ENCODE assay signal across 8 cellular contexts in genomic region chr2:96869281-96869823, GRCh38. TPM values are rescaled to one million over a fixed set of nuclear protein-coding genes. Genes with fewer than 3 reads are reported as not detected.
DNase-seq lines count a peak whose midpoint lies in the region; ATAC-seq and TF ChIP-seq lines count a peak whose summit lies in the region.

No MANE protein-coding gene starts in this region.

- no peaks in the 10 kb centered on the region for H3K27me3 Mint-ChIP-seq in activated T-cell treated with anti-CD3 and anti-CD28 coated beads, Interleukin-2, amount 50 U/mL, for 4 hours (ENCODE audit: low read depth)
- H3K27me3 Mint-ChIP-seq in brain = no peaks in the 10 kb centered on the region

- H3K9me2 ChIP-seq in Karpas-422 (replicated peaks; ENCODE audit: insufficient read depth, low read length) = no peaks in the 10 kb centered on the region

- H3K9me3 Mint-ChIP-seq in activated T-cell treated with anti-CD3 and anti-CD28 coated beads, Interleukin-2, amount 50 U/mL, for 4 hours = no peaks in the 10 kb centered on the region
- no peaks in the 10 kb centered on the region for H3K9me3 Mint-ChIP-seq in brain

- no peaks in the 10 kb centered on the region for H3K27me3 ChIP-seq in Karpas-422 (ENCODE audit: low read length)

- H3K4me1 Mint-ChIP-seq in activated T-cell treated with anti-CD3 and anti-CD28 coated beads, Interleukin-2, amount 50 U/mL, for 4 hours (ENCODE audit: low read depth) = peaks cover 42% of the 10 kb centered on the region
- H3K4me1 Mint-ChIP-seq in brain = peaks cover 46% of the 10 kb centered on the region

- H3K9me3 ChIP-seq in Karpas-422 (ENCODE audit: low read length) (no peaks in the 10 kb centered on the region), iPS-18c (ENCODE audit: control insufficient read depth, insufficient read depth, low read length) (no peaks in the 10 kb centered on the region)

- H3K36me3 ChIP-seq in Karpas-422 (ENCODE audit: insufficient read depth, low read length) = no peaks in the 10 kb centered on the region

- H3K27ac ChIP-seq in Karpas-422 (ENCODE audit: low read length) = no peak overlapping the region

- TF ChIP-seq CTCF in brain (conservative IDR thresholded peaks at IDR 0.05) (peak; percentile 4 to 55), GM20000 (IDR thresholded peaks at IDR 0.05; ENCODE audit: extremely low read depth, missing control alignments) (no peak)

- no peaks in the 10 kb centered on the region for H3K36me3 Mint-ChIP-seq in activated T-cell treated with anti-CD3 and anti-CD28 coated beads, Interleukin-2, amount 50 U/mL, for 4 hours (ENCODE audit: insufficient read depth)
- H3K36me3 Mint-ChIP-seq in brain = peaks cover 22% of the 10 kb centered on the region

- peak; percentile 9 to 16 for ATAC-seq in activated T-cell treated with anti-CD3 and anti-CD28 coated beads, Interleukin-2, amount 50 U/mL, for 4 hours

- peak overlapping the region; percentile 80 for H3K9ac ChIP-seq in Karpas-422 (ENCODE audit: low read length)

- no peak overlapping the region for H3K4me3 Mint-ChIP-seq in activated T-cell treated with anti-CD3 and anti-CD28 coated beads, Interleukin-2, amount 50 U/mL, for 4 hours
- peak overlapping the region in 2 of 5 experiments; percentile 32 to 89 for H3K4me3 Mint-ChIP-seq in brain

- H4K20me1 ChIP-seq in Karpas-422 (ENCODE audit: insufficient read depth, low read depth, low read length) = no peaks in the 10 kb centered on the region; the same call in 1 of the 2 replicates

- H2AFZ ChIP-seq in Karpas-422 (ENCODE audit: low read length) = peak overlapping the region; percentile 95; the same call in 1 of the 2 replicates

- H3K4me3 ChIP-seq in Karpas-422 (ENCODE audit: low read length) = peak overlapping the region; percentile 67
- peak overlapping the region; percentile 91 for H3K4me3 ChIP-seq in iPS-18c (ENCODE audit: insufficient read depth, low read depth, low read length)
- H3K4me3 ChIP-seq in skeletal muscle cell (ENCODE audit: low read depth, low read length) = peak overlapping the region; percentile 77

- H3K4me2 ChIP-seq in Karpas-422 (ENCODE audit: low read depth, low read length, poor library complexity, severe bottlenecking) = peak overlapping the region; percentile 70

- H3K4me1 ChIP-seq in Karpas-422 (ENCODE audit: low read length) = peaks cover 21% of the 10 kb centered on the region

- no peak overlapping the region for H3K27ac Mint-ChIP-seq in brain

- DNase-seq in activated T-cell treated with anti-CD3 and anti-CD28 coated beads, Interleukin-2, amount 50 U/mL, for 4 hours = no peak
- no peak for DNase-seq in activated T-cell treated with anti-CD3 and anti-CD28 coated beads, Interleukin-2, amount 50 U/mL, for 1 hour
- DNase-seq in Karpas-422 (no peak), skeletal muscle cell (ENCODE audit: low read depth) (no peak), GM20000 (ENCODE audit: low spot score) (no peak), SHP77 treated with DMSO at 0.1 percent for 48 hours (lab: John Stamatoyannopoulos, UW) (no peak)

- no peaks in the 10 kb centered on the region for H3K79me2 ChIP-seq in Karpas-422 (ENCODE audit: low read length)

RNA-seq across cellular contexts. Expression of gene SEMA4C, which starts 0.5 kb away (rescaled TPM):
- 1 to 10 TPM; 7.5 to 9.7 (median 9.0) TPM for total RNA-seq in activated T-cell treated with anti-CD3 and anti-CD28 coated beads, Interleukin-2, amount 50 U/mL, for 4 hours
- 2.5 and 6.3 TPM in 2 replicates for total RNA-seq in Karpas-422 (2014; rRNA removed; shearing (Covaris generic); ENCODE audit: low replicate concordance)
- 32.9 TPM for polyA plus RNA-seq in brain (ENCODE audit: insufficient read depth, low read depth, low replicate concordance)

RNA-seq across cellular contexts. Expression of gene ANKRD39, which starts 11.5 kb away (rescaled TPM):
- total RNA-seq in activated T-cell treated with anti-CD3 and anti-CD28 coated beads, Interleukin-2, amount 50 U/mL, for 4 hours = 10 to 100 TPM; 42.4 to 44.4 (median 44.3) TPM
- 11.1 and 12.5 TPM in 2 replicates for total RNA-seq in Karpas-422 (2014; rRNA removed; shearing (Covaris generic); ENCODE audit: low replicate concordance)
- polyA plus RNA-seq in brain (ENCODE audit: insufficient read depth, low read depth, low replicate concordance) = 20.7 TPM

RNA-seq across cellular contexts. Expression of gene ANKRD23, which starts 25.5 kb away (rescaled TPM):
- total RNA-seq in activated T-cell treated with anti-CD3 and anti-CD28 coated beads, Interleukin-2, amount 50 U/mL, for 4 hours = 1 to 10 TPM; 2.9 to 6.3 (median 4.6) TPM
- 1.6 and 9.8 TPM in 2 replicates for total RNA-seq in Karpas-422 (2014; rRNA removed; shearing (Covaris generic); ENCODE audit: low replicate concordance)
- polyA plus RNA-seq in brain (ENCODE audit: insufficient read depth, low read depth, low replicate concordance) = 0.73 TPM

RNA-seq across cellular contexts. Expression of gene CNNM3, which starts 53.3 kb away (rescaled TPM):
- total RNA-seq in activated T-cell treated with anti-CD3 and anti-CD28 coated beads, Interleukin-2, amount 50 U/mL, for 4 hours = 10 to 100 TPM; 22.8 to 26.1 (median 24.4) TPM
- 7.0 and 7.9 TPM in 2 replicates for total RNA-seq in Karpas-422 (2014; rRNA removed; shearing (Covaris generic); ENCODE audit: low replicate concordance)
- 21.5 TPM for polyA plus RNA-seq in brain (ENCODE audit: insufficient read depth, low read depth, low replicate concordance)
